1 cellular context compared by ENCODE assay signal in genomic region chr2:85560812-85561279, GRCh38.
TF ChIP-seq lines count a peak whose summit lies in the region.

No MANE protein-coding gene starts in this region.

TF ChIP-seq in HepG2, 621 proteins besides CTCF, POLR2A, EP300 and RAD21:
- TF ChIP-seq SIX1 (CRISPR knock-in tag; IDR thresholded peaks at IDR 0.05; ENCODE audit: borderline replicate concordance) (no peak), HBP1 (CRISPR knock-in tag; IDR thresholded peaks at IDR 0.05; ENCODE audit: low read depth) (0 out of 2 replicates have a peak, but pooled peaks have one; percentile 78), ZNF879 (CRISPR knock-in tag; IDR thresholded peaks at IDR 0.05) (peak; percentile 65; the same call in 1 of the 2 replicates), ATRX (CRISPR knock-in tag; IDR thresholded peaks at IDR 0.05; ENCODE audit: borderline replicate concordance) (0 out of 2 replicates have a peak, but pooled peaks have one; percentile 61), ETV6 (CRISPR knock-in tag; conservative IDR thresholded peaks at IDR 0.05) (0 out of 2 replicates have a peak, but pooled peaks have one; percentile 14), FOXC1 (CRISPR knock-in tag; IDR thresholded peaks at IDR 0.05; ENCODE audit: borderline replicate concordance) (no peak), ZBTB42 (CRISPR knock-in tag; IDR thresholded peaks at IDR 0.05) (0 out of 2 replicates have a peak, but pooled peaks have one; percentile 4), AHR (CRISPR knock-in tag; IDR thresholded peaks at IDR 0.05) (0 out of 2 replicates have a peak, but pooled peaks have one; percentile 56), ZNF629 (CRISPR knock-in tag; conservative IDR thresholded peaks at IDR 0.05) (no peak)
- TF ChIP-seq, protein P1, sequence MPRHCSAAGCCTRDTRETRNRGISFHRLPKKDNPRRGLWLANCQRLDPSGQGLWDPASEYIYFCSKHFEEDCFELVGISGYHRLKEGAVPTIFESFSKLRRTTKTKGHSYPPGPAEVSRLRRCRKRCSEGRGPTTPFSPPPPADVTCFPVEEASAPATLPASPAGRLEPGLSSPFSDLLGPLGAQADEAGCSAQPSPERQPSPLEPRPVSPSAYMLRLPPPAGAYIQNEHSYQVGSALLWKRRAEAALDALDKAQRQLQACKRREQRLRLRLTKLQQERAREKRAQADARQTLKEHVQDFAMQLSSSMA (CRISPR knock-in tag; IDR thresholded peaks at IDR 0.05), result 0 out of 2 replicates have a peak, but pooled peaks have one; percentile 35
